ENCODE assay signal across 8 cellular contexts in genomic region chr14:63852271-63852816, GRCh38. TPM values are rescaled to one million over a fixed set of nuclear protein-coding genes. Genes with fewer than 3 reads are reported as not detected.
A peak's percentile ranks its signal among the peaks of the same experiment; 100 is the strongest.
DNase-seq lines count a peak whose midpoint lies in the region; ATAC-seq, FAIRE-seq and TF ChIP-seq lines count a peak whose summit lies in the region.

No MANE protein-coding gene starts in this region.

- H3K9me3 ChIP-seq in mucosa of descending colon: no peaks in the 10 kb centered on the region

- ATAC-seq in GM19043 (IDR thresholded peaks at IDR 0.05; ENCODE audit: low read depth, unreplicated experiment): peak; percentile 13
- peak; percentile 2 for ATAC-seq in mucosa of descending colon
- ATAC-seq in HG03025 (IDR thresholded peaks at IDR 0.05; ENCODE audit: low FRiP score, unreplicated experiment): no peak
- no peak for ATAC-seq in GM18861 (IDR thresholded peaks at IDR 0.05; ENCODE audit: unreplicated experiment)

- H3K4me1 ChIP-seq in mucosa of descending colon (ENCODE audit: low read depth): peaks cover 6% of the 10 kb centered on the region

- H3K36me3 ChIP-seq in bronchial epithelial cell (ENCODE audit: control insufficient read depth, insufficient read depth, low read length) (no peaks in the 10 kb centered on the region), mucosa of descending colon (ENCODE audit: low read depth) (no peaks in the 10 kb centered on the region)

- TF ChIP-seq CTCF in bronchial epithelial cell (IDR thresholded peaks at IDR 0.05; ENCODE audit: insufficient read depth, low read length, severe bottlenecking) (no peak), mucosa of descending colon (IDR thresholded peaks at IDR 0.05) (no peak)

- H3K4me3 ChIP-seq in bronchial epithelial cell (ENCODE audit: low read depth, low read length): peak overlapping the region; percentile 52
- peak overlapping the region; percentile 79 for H3K4me3 ChIP-seq in mucosa of descending colon

- no peaks in the 10 kb centered on the region for H3K27me3 ChIP-seq in bronchial epithelial cell (ENCODE audit: control insufficient read depth, insufficient read depth, low read length)

- no peak for FAIRE-seq in bronchial epithelial cell (lab: Jason Lieb, UNC)

- DNase-seq in AG08395 (ENCODE audit: low spot score) (peak; percentile 17), NCI-H2107 treated with DMSO at 0.1 percent for 48 hours (lab: John Stamatoyannopoulos, UW; ENCODE audit: unreplicated experiment) (peak; percentile 81), bronchial epithelial cell (ENCODE audit: low read depth) (no peak), mucosa of descending colon (no peak), islet precursor cell (no peak)

- intact Hi-C loops in mucosa of descending colon (cut with DNase I, micrococcal nuclease): no loop called here

RNA-seq across cellular contexts. Expression of gene SYNE2, which starts 0.5 kb away (rescaled TPM):
- 36.6 and 51.2 TPM in 2 replicates for total RNA-seq in bronchial epithelial cell
- 100 to 1,000 TPM; 104 to 215 (median 174) TPM for total RNA-seq in mucosa of descending colon

Comparison
In these comparisons a context has a peak if more than half of its experiments do, and no peak if none do; other contexts are left out.
1. DNase-seq: peak in AG08395 (single experiment) and NCI-H2107 treated with DMSO at 0.1 percent for 48 hours (single experiment); none in bronchial epithelial cell (single experiment), mucosa of descending colon (0 of 3) and islet precursor cell (single experiment).
2. ATAC-seq: peak in GM19043 (single experiment) and mucosa of descending colon (single experiment); none in HG03025 (single experiment) and GM18861 (single experiment).